21 cellular contexts compared by ENCODE assay signal in genomic region chr7:111026301-111026700, GRCh38.
DNase-seq lines count a peak whose midpoint lies in the region; ATAC-seq lines count a peak whose summit lies in the region.
"Had no signal": no experiment of that assay in that cellular context is flagged by ENCODE, and none has a peak within 500 bp of the region (broad histone marks: within the 10 kb centered on the region; RNA-seq: fewer than 3 reads in every experiment).

No MANE protein-coding gene starts in this region.

- no peak for DNase-seq in activated naive CD4-positive, alpha-beta T cell (lab: John Stamatoyannopoulos, UW)
- no peak for DNase-seq in stimulated activated effector memory CD8-positive, alpha-beta T cell treated with anti-CD3 and anti-CD28 coated beads, Interleukin-12 subunit alpha, Interleukin-12 subunit beta, amount 100 ng/mL, for 72 hours (ENCODE audit: low spot score in 2 of 2)
- no peak for DNase-seq in DMS153 (lab: John Stamatoyannopoulos, UW)
- DNase-seq: activated CD4-positive, alpha-beta T cell treated with anti-CD3 and anti-CD28 coated beads, Interleukin-2, amount 50 U/mL, for 1 hour; CD8-positive, alpha-beta memory T cell; H7; heart left ventricle; left ventricle myocardium inferior; NCI-H2171; NCI-H526 treated with DMSO at 0.1 percent for 48 hours; psoas muscle; stimulated activated CD4-positive, alpha-beta T cell treated with anti-CD3 and anti-CD28 coated beads, Interleukin-2, amount 100 ng/mL, for 24 hours; stimulated activated naive CD4-positive, alpha-beta T cell treated with Interleukin-2 at 50 U/mL for 16 hours; transverse colon had no signal

- H3K27me3 ChIP-seq in HUES64 (ENCODE audit: insufficient read depth, low read length): no peaks in the 10 kb centered on the region
- H3K27me3 ChIP-seq: heart left ventricle, transverse colon had no signal

- WGBS in HUES64: 60% methylated on average over 1 of the region's 4 CpGs

- peaks cover 40% of the 10 kb centered on the region for H3K4me1 ChIP-seq in HUES64 (ENCODE audit: insufficient read depth, low read length)

- H3K27ac Mint-ChIP-seq in activated naive CD4-positive, alpha-beta T cell treated with anti-CD3 and anti-CD28 coated beads, Interleukin-2, amount 50 U/mL, for 24 hours: peak overlapping the region; percentile 82
- H3K27ac Mint-ChIP-seq in activated naive CD8-positive, alpha-beta T cell: peak overlapping the region; percentile 99
- H3K27ac Mint-ChIP-seq in stimulated activated effector memory CD8-positive, alpha-beta T cell treated with anti-CD3 and anti-CD28 coated beads, Interleukin-12 subunit alpha, Interleukin-12 subunit beta, amount 100 ng/mL, for 72 hours: peak overlapping the region; percentile 78
- H3K27ac Mint-ChIP-seq: mesothelial cell of epicardium had no signal

- no peaks in the 10 kb centered on the region for H3K9me3 ChIP-seq in HUES64 (ENCODE audit: insufficient read depth, low read depth, low read length)
- H3K9me3 ChIP-seq: heart left ventricle, left ventricle myocardium inferior, psoas muscle, transverse colon had no signal

- peaks cover under 1% of the 10 kb centered on the region for H3K36me3 Mint-ChIP-seq in activated naive CD4-positive, alpha-beta T cell treated with anti-CD3 and anti-CD28 coated beads, Interleukin-2, amount 50 U/mL, for 24 hours
- H3K36me3 Mint-ChIP-seq in activated naive CD8-positive, alpha-beta T cell: peaks cover 13% of the 10 kb centered on the region
- H3K36me3 Mint-ChIP-seq in stimulated activated effector memory CD8-positive, alpha-beta T cell treated with anti-CD3 and anti-CD28 coated beads, Interleukin-12 subunit alpha, Interleukin-12 subunit beta, amount 100 ng/mL, for 72 hours: peaks cover 4% of the 10 kb centered on the region

- H3K9me3 Mint-ChIP-seq in activated naive CD4-positive, alpha-beta T cell treated with anti-CD3 and anti-CD28 coated beads, Interleukin-2, amount 50 U/mL, for 24 hours: peaks cover 8% of the 10 kb centered on the region
- peaks cover 5% of the 10 kb centered on the region for H3K9me3 Mint-ChIP-seq in activated naive CD8-positive, alpha-beta T cell (ENCODE audit: low read depth)
- H3K9me3 Mint-ChIP-seq in stimulated activated effector memory CD8-positive, alpha-beta T cell treated with anti-CD3 and anti-CD28 coated beads, Interleukin-12 subunit alpha, Interleukin-12 subunit beta, amount 100 ng/mL, for 72 hours: no peaks in the 10 kb centered on the region
- H3K9me3 Mint-ChIP-seq: CD8-positive, alpha-beta memory T cell had no signal

- H3K27me3 Mint-ChIP-seq in activated naive CD4-positive, alpha-beta T cell treated with anti-CD3 and anti-CD28 coated beads, Interleukin-2, amount 50 U/mL, for 24 hours: no peaks in the 10 kb centered on the region
- no peaks in the 10 kb centered on the region for H3K27me3 Mint-ChIP-seq in activated naive CD8-positive, alpha-beta T cell
- H3K27me3 Mint-ChIP-seq: CD8-positive, alpha-beta memory T cell had no signal

- no peak overlapping the region for H3K4me3 ChIP-seq in HUES64 (ENCODE audit: low read length)
- H3K4me3 ChIP-seq: heart left ventricle, left ventricle myocardium inferior, psoas muscle, transverse colon had no signal

- peak overlapping the region; percentile 38; the same call in 1 of the 2 replicates for H3K27ac ChIP-seq in HUES64 (ENCODE audit: low read depth, low read length)
- H3K27ac ChIP-seq: heart left ventricle, left ventricle myocardium inferior, psoas muscle, transverse colon had no signal

- ATAC-seq in stimulated activated effector memory CD8-positive, alpha-beta T cell treated with anti-CD3 and anti-CD28 coated beads, Interleukin-12 subunit alpha, Interleukin-12 subunit beta, amount 100 ng/mL, for 72 hours: no peak
- ATAC-seq in HG03460 (IDR thresholded peaks at IDR 0.05; ENCODE audit: unreplicated experiment): no peak
- ATAC-seq in GM21737 (IDR thresholded peaks at IDR 0.05; ENCODE audit: unreplicated experiment): no peak
- ATAC-seq: heart left ventricle, psoas muscle had no signal

- peak overlapping the region; percentile 45 for H3K4me3 Mint-ChIP-seq in activated naive CD4-positive, alpha-beta T cell treated with anti-CD3 and anti-CD28 coated beads, Interleukin-2, amount 50 U/mL, for 24 hours
- H3K4me3 Mint-ChIP-seq in activated naive CD8-positive, alpha-beta T cell: peak overlapping the region; percentile 63
- H3K4me3 Mint-ChIP-seq in stimulated activated effector memory CD8-positive, alpha-beta T cell treated with anti-CD3 and anti-CD28 coated beads, Interleukin-12 subunit alpha, Interleukin-12 subunit beta, amount 100 ng/mL, for 72 hours: peak overlapping the region; percentile 38
- H3K4me3 Mint-ChIP-seq: mesothelial cell of epicardium, neural crest cell had no signal

- no peak overlapping the region for H3K9ac ChIP-seq in HUES64 (ENCODE audit: low read depth, low read length)

- peaks cover 93% of the 10 kb centered on the region for H3K4me1 Mint-ChIP-seq in activated naive CD4-positive, alpha-beta T cell treated with anti-CD3 and anti-CD28 coated beads, Interleukin-2, amount 50 U/mL, for 24 hours
- peaks cover 90% of the 10 kb centered on the region for H3K4me1 Mint-ChIP-seq in activated naive CD8-positive, alpha-beta T cell (ENCODE audit: low read depth)
- peaks cover 54% of the 10 kb centered on the region for H3K4me1 Mint-ChIP-seq in stimulated activated effector memory CD8-positive, alpha-beta T cell treated with anti-CD3 and anti-CD28 coated beads, Interleukin-12 subunit alpha, Interleukin-12 subunit beta, amount 100 ng/mL, for 72 hours

- no peaks in the 10 kb centered on the region for H3K36me3 ChIP-seq in HUES64 (ENCODE audit: insufficient read depth, low read length)
- H3K36me3 ChIP-seq: heart left ventricle, left ventricle myocardium inferior, transverse colon had no signal
